ENCODE assay signal across 19 cellular contexts in the genomic region with DNA sequence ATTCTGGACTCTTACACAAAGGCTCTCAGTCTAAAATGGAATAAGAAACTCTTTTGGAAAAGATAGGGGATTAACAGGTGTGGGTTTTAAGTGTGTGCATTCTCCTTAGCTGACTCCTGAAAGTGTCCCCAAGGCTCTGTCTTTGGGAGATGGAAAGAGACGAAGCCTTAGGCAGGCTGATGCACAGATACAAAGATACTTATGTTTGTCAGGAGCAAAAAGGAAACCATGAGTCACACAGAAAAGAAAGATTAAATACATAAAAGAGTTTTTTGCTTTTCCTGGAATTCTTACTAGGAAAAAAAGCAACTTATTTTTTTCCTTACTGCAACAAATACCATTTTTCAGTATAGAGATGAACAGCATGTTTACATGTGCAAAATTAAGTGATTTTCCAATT. TPM values are rescaled to one million over a fixed set of nuclear protein-coding genes. Genes with fewer than 3 reads are reported as not detected.
A peak's percentile ranks its signal among the peaks of the same experiment; 100 is the strongest.
DNase-seq lines count a peak whose midpoint lies in the region; ATAC-seq, FAIRE-seq and TF ChIP-seq lines count a peak whose summit lies in the region.
"Had no signal": no experiment of that assay in that cellular context is flagged by ENCODE, and none has a peak within 500 bp of the region (broad histone marks: within the 10 kb centered on the region; RNA-seq: fewer than 3 reads in every experiment).

No MANE protein-coding gene starts in this region.

- no peaks in the 10 kb centered on the region for H3K27me3 ChIP-seq in PC-3 (ENCODE audit: low read length)
- no peaks in the 10 kb centered on the region for H3K27me3 ChIP-seq in tibial artery
- no peaks in the 10 kb centered on the region for H3K27me3 ChIP-seq in dorsolateral prefrontal cortex
- H3K27me3 ChIP-seq: vagina had no signal

- H3K9me2 ChIP-seq in PC-3 (replicated peaks; ENCODE audit: low read length), result no peaks in the 10 kb centered on the region

- peak; percentile 99 for ATAC-seq in PC-3
- no peak for ATAC-seq in GM21619 (IDR thresholded peaks at IDR 0.05; ENCODE audit: unreplicated experiment)
- ATAC-seq: left colon, sciatic nerve had no signal

- H2AFZ ChIP-seq in PC-3 (ENCODE audit: low read length), result peak overlapping the region; percentile 39

- H3K4me2 ChIP-seq in PC-3 (ENCODE audit: low read length), result peak overlapping the region; percentile 7

- TF ChIP-seq CTCF in PC-3 (conservative IDR thresholded peaks at IDR 0.05; ENCODE audit: low read depth, low read length) (no peak), tibial artery (IDR thresholded peaks at IDR 0.05) (no peak), dorsolateral prefrontal cortex (IDR thresholded peaks at IDR 0.05 in 54 of 56, conservative IDR thresholded peaks at IDR 0.05 in 2 of 56; ENCODE audit: low read depth in 1 of 56, partially characterized antibody in 56 of 56) (no peak)

- H3K9me3 ChIP-seq in PC-3 (ENCODE audit: low read length) (no peaks in the 10 kb centered on the region), tibial artery (no peaks in the 10 kb centered on the region)
- H3K9me3 ChIP-seq: Caco-2, vagina had no signal

- peak; percentile 4 for FAIRE-seq in endometrium (lab: Jason Lieb, UNC)

- H4K20me1 ChIP-seq in PC-3 (ENCODE audit: low read length), result no peaks in the 10 kb centered on the region

- no peaks in the 10 kb centered on the region for H3K79me2 ChIP-seq in PC-3 (ENCODE audit: low read length)

- DNase-seq in COLO829 (ENCODE audit: low spot score) (peak; percentile 83), PC-3 (peak; percentile 67), myocyte (ENCODE audit: low read depth) (peak; percentile 30), NCI-H2171 treated with DMSO at 0.1 percent for 48 hours (lab: John Stamatoyannopoulos, UW) (no peak), tibial artery (no peak), dorsolateral prefrontal cortex (no peak)
- DNase-seq: activated effector memory CD4-positive, alpha-beta T cell treated with Interleukin-2 at 50 U/mL for 16 hours; Caco-2; cerebellar nuclear complex; left colon; NCI-H1417; NCI-H748 treated with DMSO at 0.1 percent for 48 hours; occipital lobe; T1000 had no signal

- peaks cover 3% of the 10 kb centered on the region; the same call in 1 of the 2 replicates for H3K36me3 ChIP-seq in PC-3 (ENCODE audit: low read depth, low read length)
- no peaks in the 10 kb centered on the region for H3K36me3 ChIP-seq in tibial artery
- H3K36me3 ChIP-seq: vagina had no signal

- CTCF ChIA-PET in PC-3 (lab: Charles Lee), result no interaction called here

- peaks cover 13% of the 10 kb centered on the region for H3K4me1 ChIP-seq in PC-3 (ENCODE audit: insufficient read depth, low read length)
- H3K4me1 ChIP-seq in tibial artery, result peaks cover 0 to 24% (median 0%) of the 10 kb centered on the region in 4 donors
- H3K4me1 ChIP-seq: Caco-2 had no signal

- H3K4me3 ChIP-seq in PC-3 (ENCODE audit: low read length) (no peak overlapping the region), tibial artery (no peak overlapping the region), dorsolateral prefrontal cortex (no peak overlapping the region)
- H3K4me3 ChIP-seq: vagina had no signal

- POLR2A ChIA-PET in PC-3 (lab: Charles Lee; ENCODE audit: unreplicated experiment), result no interaction called here

- BruUV-seq in PC-3 (replicated peaks; lab: Mats Ljungman, UMichigan), result no TSS peak

- H3K9ac ChIP-seq in PC-3 (ENCODE audit: low read length), result no peak overlapping the region

- H3K27ac ChIP-seq in PC-3 (ENCODE audit: low read length) (no peak overlapping the region), tibial artery (peak overlapping the region in 1 of 2 donors; percentile 2), dorsolateral prefrontal cortex (no peak overlapping the region)
- H3K27ac ChIP-seq: vagina had no signal

- intact Hi-C loops in PC-3 (cut with micrococcal nuclease) (no loop called here), tibial artery (cut with DNase I; ENCODE audit: low total_unique reads) (no loop called here), dorsolateral prefrontal cortex (cut with DNase I) (no loop called here)

- H3F3A ChIP-seq in PC-3 (ENCODE audit: low read length, unreplicated experiment), result no peaks in the 10 kb centered on the region

RNA-seq across cellular contexts. Expression of gene ABI3BP, which starts 23.8 kb away (rescaled TPM):
- total RNA-seq in PC-3 (2014; rRNA removed), result 23.4 and 31.6 TPM in 2 replicates
- total RNA-seq in myocyte, result 76.1 and 97.0 TPM in 2 replicates
- polyA plus RNA-seq in myocyte (2012), result 421 TPM
- 10 to 100 TPM in 79 of 120 experiments, 1 to 10 TPM in 41; 2.4 to 35.6 (median 12.2) TPM for total RNA-seq in dorsolateral prefrontal cortex
- total RNA-seq: Caco-2, HT-29 had no signal

Comparison
In these comparisons a context has a peak if more than half of its experiments do, and no peak if none do; other contexts are left out.
1. DNase-seq: peak in COLO829 (single experiment), PC-3 (single experiment) and myocyte (single experiment); none in NCI-H2171 treated with DMSO at 0.1 percent for 48 hours (single experiment), tibial artery (0 of 2) and dorsolateral prefrontal cortex (0 of 10).